In the genomic region with DNA sequence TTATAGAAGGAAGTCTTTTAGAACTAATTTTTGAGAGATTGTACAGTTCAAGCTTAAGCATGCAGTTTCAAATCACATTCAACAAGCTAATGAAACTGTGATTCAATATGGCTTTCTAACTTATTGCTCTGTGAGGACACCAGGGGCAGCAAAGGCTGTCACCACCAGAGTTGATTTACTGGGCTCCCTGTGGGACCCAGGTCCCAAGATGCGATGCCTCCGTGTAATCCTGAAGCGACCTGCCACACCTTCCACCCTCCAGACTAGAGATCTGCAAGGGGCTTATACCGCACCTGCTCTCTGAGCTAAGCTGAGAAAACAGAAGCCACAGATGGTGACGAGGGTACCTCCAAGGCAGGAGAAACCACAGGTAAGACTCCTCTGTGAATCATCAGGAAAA, we compare ENCODE assay signal across 23 cellular contexts. TPM values are rescaled to one million over a fixed set of nuclear protein-coding genes. Genes with fewer than 3 reads are reported as not detected.
"Had no signal": no experiment of that assay in that cellular context is flagged by ENCODE, and none has a peak within 500 bp of the region (broad histone marks: within the 10 kb centered on the region; RNA-seq: fewer than 3 reads in every experiment).

No MANE protein-coding gene starts in this region.

- H3K36me3 ChIP-seq: esophagus muscularis mucosa, gastrocnemius medialis, heart right ventricle, sigmoid colon had no signal

- ATAC-seq: gastrocnemius medialis, heart right ventricle, left colon, left ventricle myocardium superior had no signal

- H3K9me3 ChIP-seq: esophagus muscularis mucosa, gastrocnemius medialis, heart right ventricle, sigmoid colon had no signal

- H3K4me3 Mint-ChIP-seq: naive B cell had no signal

- H3K4me1 ChIP-seq: esophagus muscularis mucosa, gastrocnemius medialis, heart right ventricle, sigmoid colon had no signal

- H3K4me3 ChIP-seq: esophagus muscularis mucosa, gastrocnemius medialis, heart right ventricle, lung, sigmoid colon, skin epidermis had no signal

- H3K27me3 ChIP-seq: esophagus muscularis mucosa, gastrocnemius medialis, heart right ventricle, sigmoid colon had no signal

- H3K4me1 Mint-ChIP-seq: naive B cell had no signal

- DNase-seq: effector memory CD4-positive, alpha-beta T cell; gastrocnemius medialis; heart right ventricle; hypothalamus; left colon; left ventricle myocardium superior; mesenchymal stem cell; naive B cell; posterior cingulate gyrus; sigmoid colon; stimulated activated naive CD4-positive, alpha-beta T cell treated with Interleukin-2 at 50 U/mL for 16 hours; trophoblast cell had no signal

- H3K27ac ChIP-seq: epithelial cell of prostate, esophagus muscularis mucosa, gastrocnemius medialis, heart right ventricle, sigmoid colon, skin epidermis had no signal

- H3K27ac Mint-ChIP-seq: naive B cell had no signal

RNA-seq across cellular contexts. Expression of a gene that starts 0.9 kb away (rescaled TPM):
- total RNA-seq: esophagus muscularis mucosa, fibroblast of villous mesenchyme, gastrocnemius medialis, heart right ventricle, kidney epithelial cell, left colon, left ventricle myocardium superior, lung, osteocyte, pulmonary artery endothelial cell, sigmoid colon, urinary bladder had no signal
- polyA plus RNA-seq: heart right ventricle, lung, neural cell, sigmoid colon, thymus, urinary bladder had no signal

RNA-seq across cellular contexts. Expression of a gene that starts 20.3 kb away (rescaled TPM):
- total RNA-seq: esophagus muscularis mucosa, gastrocnemius medialis, kidney epithelial cell, left colon, left ventricle myocardium superior, osteocyte, pulmonary artery endothelial cell had no signal
- polyA plus RNA-seq: heart right ventricle, lung, neural cell, sigmoid colon, thymus, urinary bladder had no signal

RNA-seq across cellular contexts. Expression of a gene that starts 28.1 kb away (rescaled TPM):
- total RNA-seq: esophagus muscularis mucosa, fibroblast of villous mesenchyme, gastrocnemius medialis, heart right ventricle, kidney epithelial cell, left colon, left ventricle myocardium superior, lung, osteocyte, pulmonary artery endothelial cell, sigmoid colon, urinary bladder had no signal
- polyA plus RNA-seq: heart right ventricle, lung, neural cell, sigmoid colon, thymus, urinary bladder had no signal

RNA-seq across cellular contexts. Expression of a gene that starts 37.4 kb away (rescaled TPM):
- total RNA-seq: esophagus muscularis mucosa, fibroblast of villous mesenchyme, gastrocnemius medialis, heart right ventricle, kidney epithelial cell, left colon, left ventricle myocardium superior, lung, osteocyte, pulmonary artery endothelial cell, sigmoid colon, urinary bladder had no signal
- polyA plus RNA-seq: heart right ventricle, lung, neural cell, urinary bladder had no signal
